ENCODE assay signal across 8 cellular contexts in genomic region chrX:71103110-71103983, GRCh38. TPM values are rescaled to one million over a fixed set of nuclear protein-coding genes. Genes with fewer than 3 reads are reported as not detected.
A peak's percentile ranks its signal among the peaks of the same experiment; 100 is the strongest.
DNase-seq lines count a peak whose midpoint lies in the region; ATAC-seq, FAIRE-seq and TF ChIP-seq lines count a peak whose summit lies in the region.

No MANE protein-coding gene starts in this region.

- no peaks in the 10 kb centered on the region for H3K36me3 ChIP-seq in HUES6 (ENCODE audit: control insufficient read depth, insufficient read depth, low read length)
- H3K36me3 ChIP-seq in spleen, result peaks cover 0 to 22% (median 0%) of the 10 kb centered on the region in 6 donors

- no peak for TF ChIP-seq CTCF in GM10248 (IDR thresholded peaks at IDR 0.05; ENCODE audit: control extremely low read depth, extremely low read depth, low read depth, missing control alignments)
- TF ChIP-seq CTCF in spleen (IDR thresholded peaks at IDR 0.05 in 8 of 11, conservative IDR thresholded peaks at IDR 0.05 in 3 of 11), result no peak

- POLR2A ChIA-PET in GM10248 (lab: Yijun Ruan, JAX), result interaction anchor here (2.2 kb wide), 1 partner anchor 8 kb away, joined by 12 read pairs; the partner anchor contains the start of gene IL2RG

- no peak for TF ChIP-seq POLR2A in spleen (IDR thresholded peaks at IDR 0.05)

- H3K9me3 ChIP-seq in HUES6 (ENCODE audit: control insufficient read depth, insufficient read depth, low read depth, low read length), result no peaks in the 10 kb centered on the region; the same call in 1 of the 2 replicates
- no peaks in the 10 kb centered on the region for H3K9me3 ChIP-seq in spleen

- WGBS in spleen, 5 donors, result 3 to 20% (median 4%) methylated on average over 7 to 10 of the region's 10 CpGs

- CTCF ChIA-PET in GM10248 (lab: Yijun Ruan, JAX), result interaction anchor here (3.4 kb wide), 1 partner anchor 15 kb away, joined by 9 read pairs; the partner anchor contains the start of gene MED12

- DNase-seq in GM10248 (ENCODE audit: extremely low spot score), result peak; percentile 54
- peak; percentile 61 for DNase-seq in activated CD4-positive, alpha-beta T cell treated with anti-CD3 and anti-CD28 coated beads for 48 hours
- DNase-seq in spleen, result peak; percentile 85
- DNase-seq in frontal cortex (ENCODE audit: low spot score in 2 of 2), result no peak
- DNase-seq in HCEC 1CT, result no peak
- no peak for DNase-seq in hippocampal formation (lab: John Stamatoyannopoulos, UW)

- intact Hi-C loops in spleen (cut with DNase I; ENCODE audit: low total_unique reads), result no loop called here

- peak overlapping the region; percentile 64 for H3K9ac ChIP-seq in HUES6 (ENCODE audit: low read length)

- peak; percentile 38 for ATAC-seq in esophagus mucosa

- H3K27ac ChIP-seq in HUES6 (ENCODE audit: low read depth, low read length), result peak overlapping the region; percentile 89; the same call in 1 of the 2 replicates
- peak overlapping the region; percentile 55 to 89 (median 78) for H3K27ac ChIP-seq in spleen

- H3K27me3 ChIP-seq in HUES6 (ENCODE audit: control insufficient read depth, insufficient read depth, low read length) (peaks cover 55% of the 10 kb centered on the region), spleen (replicated peaks in 1 of 7) (no peaks in the 10 kb centered on the region)

- H3K4me1 ChIP-seq in HUES6 (ENCODE audit: control insufficient read depth, insufficient read depth, low read length) (peaks cover 63% of the 10 kb centered on the region), spleen (peaks cover 13 to 95% (median 61%) of the 10 kb centered on the region in 6 donors)

- no peak for FAIRE-seq in frontal cortex (lab: Jason Lieb, UNC)

- H3K4me3 ChIP-seq in HUES6 (ENCODE audit: low read depth, low read length) (peak overlapping the region; percentile 54), spleen (peak overlapping the region in 3 of 8 donors; percentile 4 to 46 (median 25))

RNA-seq across cellular contexts. Expression of gene CXorf65, which starts 3.2 kb away (rescaled TPM):
- total RNA-seq in esophagus mucosa, result not detected
- total RNA-seq in spleen, result 10 to 100 TPM in 1 of 7 donors, 1 to 10 TPM in 6; 1.7 to 14.4 (median 6.7) TPM
- 10 to 100 TPM in 1 of 3 donors, 1 to 10 TPM in 2; 3.7 to 27.2 (median 7.5) TPM for polyA plus RNA-seq in spleen
- not detected for total RNA-seq in frontal cortex

RNA-seq across cellular contexts. Expression of gene FOXO4, which starts 7.7 kb away (rescaled TPM):
- total RNA-seq in esophagus mucosa (6.4 TPM), spleen (10 to 100 TPM; 19.1 to 50.9 (median 32.9) TPM), frontal cortex (3.7 TPM)
- 10 to 100 TPM in 1 of 3 donors, 1 to 10 TPM in 2; 5.1 to 12.9 (median 5.8) TPM for polyA plus RNA-seq in spleen

RNA-seq across cellular contexts. Expression of gene IL2RG, which starts 8.0 kb away (rescaled TPM):
- total RNA-seq in esophagus mucosa (1.9 TPM), spleen (100 to 1,000 TPM in 6 of 7 donors, 10 to 100 TPM in 1; 92.6 to 174 (median 127) TPM), frontal cortex (not detected)
- polyA plus RNA-seq in spleen, result 100 to 1,000 TPM in 2 of 3 donors, 10 to 100 TPM in 1; 89.8 to 155 (median 122) TPM

RNA-seq across cellular contexts. Expression of gene MED12, which starts 15.0 kb away (rescaled TPM):
- 23.3 TPM for total RNA-seq in esophagus mucosa
- total RNA-seq in spleen, result 100 to 1,000 TPM in 3 of 7 donors, 10 to 100 TPM in 4; 90.0 to 151 (median 98.7) TPM
- polyA plus RNA-seq in spleen, result 10 to 100 TPM in 1 of 3 donors, 1 to 10 TPM in 2; 5.2 to 15.6 (median 5.3) TPM
- 11.4 TPM for total RNA-seq in frontal cortex

RNA-seq across cellular contexts. Expression of gene SNX12, which starts 35.2 kb away (rescaled TPM):
- total RNA-seq in esophagus mucosa, result 57.3 TPM
- 10 to 100 TPM; 37.1 to 47.6 (median 41.0) TPM for total RNA-seq in spleen
- 10 to 100 TPM; 11.7 to 28.7 (median 14.0) TPM for polyA plus RNA-seq in spleen
- 62.8 TPM for total RNA-seq in frontal cortex

Comparison
In these comparisons a context has a peak if more than half of its experiments do, and no peak if none do; other contexts are left out.
1. DNase-seq: peak in GM10248 (single experiment), activated CD4-positive, alpha-beta T cell treated with anti-CD3 and anti-CD28 coated beads for 48 hours (single experiment) and spleen (single experiment); none in frontal cortex (0 of 2), HCEC 1CT (single experiment) and hippocampal formation (0 of 2).
2. RNA of gene IL2RG, which starts 8.0 kb away (total RNA-seq): 92.6 to 174 TPM in spleen; 1.9 TPM in esophagus mucosa (single experiment) and not detected in frontal cortex (single experiment); every median in the first group is over 10 times any median in the second.